14 cellular contexts compared by ENCODE assay signal in genomic region chr15:35427091-35427490, GRCh38.
DNase-seq lines count a peak whose midpoint lies in the region; TF ChIP-seq lines count a peak whose summit lies in the region.
"Had no signal": no experiment of that assay in that cellular context is flagged by ENCODE, and none has a peak within 500 bp of the region (broad histone marks: within the 10 kb centered on the region; RNA-seq: fewer than 3 reads in every experiment).

No MANE protein-coding gene starts in this region.

- no peak overlapping the region for H3K4me3 ChIP-seq in epithelial cell of esophagus (ENCODE audit: low read length)

- H3K36me3 Mint-ChIP-seq in Calu3 (ENCODE audit: insufficient read depth, unreplicated experiment) = no peaks in the 10 kb centered on the region
- peaks cover 10% of the 10 kb centered on the region for H3K36me3 Mint-ChIP-seq in activated naive CD8-positive, alpha-beta T cell treated with anti-CD3 and anti-CD28 coated beads for 36 hours
- H3K36me3 Mint-ChIP-seq: natural killer cell treated with Interleukin-12 subunit alpha and Interleukin-12 subunit beta and Interleukin-15 and Interleukin-18, amount 100 ng/mL, for 72 hours had no signal

- no peaks in the 10 kb centered on the region for H3K27me3 Mint-ChIP-seq in Calu3 (ENCODE audit: unreplicated experiment)
- H3K27me3 Mint-ChIP-seq in activated naive CD8-positive, alpha-beta T cell treated with anti-CD3 and anti-CD28 coated beads for 36 hours = no peaks in the 10 kb centered on the region
- H3K27me3 Mint-ChIP-seq: IgD-negative memory B cell; natural killer cell treated with Interleukin-12 subunit alpha and Interleukin-12 subunit beta and Interleukin-15 and Interleukin-18, amount 100 ng/mL, for 72 hours had no signal

- H3K27ac Mint-ChIP-seq in Calu3 (ENCODE audit: unreplicated experiment) = peak overlapping the region; percentile 82
- no peak overlapping the region for H3K27ac Mint-ChIP-seq in activated naive CD8-positive, alpha-beta T cell treated with anti-CD3 and anti-CD28 coated beads for 36 hours
- H3K27ac Mint-ChIP-seq: IgD-negative memory B cell; natural killer cell treated with Interleukin-12 subunit alpha and Interleukin-12 subunit beta and Interleukin-15 and Interleukin-18, amount 100 ng/mL, for 72 hours had no signal

- DNase-seq in Calu3 (no peak), MV-4-11 (lab: John Stamatoyannopoulos, UW) (peak; percentile 72), epithelial cell of esophagus (ENCODE audit: low read depth) (peak; percentile 57), myocyte (ENCODE audit: low read depth) (peak; percentile 46), NCI-H2196 (lab: John Stamatoyannopoulos, UW; ENCODE audit: unreplicated experiment) (no peak), NCI-H524 (lab: John Stamatoyannopoulos, UW) (no peak), 8988T (no peak)
- DNase-seq in activated naive CD8-positive, alpha-beta T cell treated with anti-CD3 and anti-CD28 coated beads for 36 hours = no peak
- DNase-seq: Caco-2; NCI-H2171; SHP77; stimulated activated naive CD4-positive, alpha-beta T cell treated with Interleukin-2 at 50 U/mL for 16 hours had no signal

- no TSS peak for BruUV-seq in Calu3 (replicated peaks; lab: Mats Ljungman, UMichigan)

- TF ChIP-seq CTCF in Calu3 (IDR thresholded peaks at IDR 0.05; ENCODE audit: unreplicated experiment) (no peak), epithelial cell of esophagus (IDR thresholded peaks at IDR 0.05; ENCODE audit: insufficient read depth, low read depth, low read length, missing control alignments) (no peak)

- no peaks in the 10 kb centered on the region for H3K9me3 Mint-ChIP-seq in Calu3 (ENCODE audit: low read depth, unreplicated experiment)
- no peaks in the 10 kb centered on the region for H3K9me3 Mint-ChIP-seq in activated naive CD8-positive, alpha-beta T cell treated with anti-CD3 and anti-CD28 coated beads for 36 hours
- H3K9me3 Mint-ChIP-seq: natural killer cell treated with Interleukin-12 subunit alpha and Interleukin-12 subunit beta and Interleukin-15 and Interleukin-18, amount 100 ng/mL, for 72 hours had no signal

- H3K4me3 Mint-ChIP-seq in Calu3 (ENCODE audit: low read depth, unreplicated experiment) = peak overlapping the region; percentile 20
- H3K4me3 Mint-ChIP-seq in activated naive CD8-positive, alpha-beta T cell treated with anti-CD3 and anti-CD28 coated beads for 36 hours = no peak overlapping the region
- H3K4me3 Mint-ChIP-seq: IgD-negative memory B cell; natural killer cell treated with Interleukin-12 subunit alpha and Interleukin-12 subunit beta and Interleukin-15 and Interleukin-18, amount 100 ng/mL, for 72 hours had no signal

- H3K4me1 Mint-ChIP-seq in Calu3 (ENCODE audit: low read depth, unreplicated experiment) = peaks cover 18% of the 10 kb centered on the region
- H3K4me1 Mint-ChIP-seq in activated naive CD8-positive, alpha-beta T cell treated with anti-CD3 and anti-CD28 coated beads for 36 hours = no peaks in the 10 kb centered on the region
- H3K4me1 Mint-ChIP-seq: IgD-negative memory B cell had no signal

- intact Hi-C loops in Calu3 (cut with micrococcal nuclease; ENCODE audit: unreplicated experiment) = no loop called here

- CTCF ChIA-PET in Calu3 (lab: Charles Lee) = no interaction called here

Comparison
In these comparisons a context has a peak if more than half of its experiments do, and no peak if none do; other contexts are left out.
1. DNase-seq: peak in MV-4-11 (single experiment), epithelial cell of esophagus (single experiment) and myocyte (single experiment); none in Calu3 (single experiment), NCI-H2196 (single experiment), activated naive CD8-positive, alpha-beta T cell treated with anti-CD3 and anti-CD28 coated beads for 36 hours (single experiment), NCI-H524 (0 of 2) and 8988T (single experiment).